ENCODE assay signal across 22 cellular contexts in the genomic region with DNA sequence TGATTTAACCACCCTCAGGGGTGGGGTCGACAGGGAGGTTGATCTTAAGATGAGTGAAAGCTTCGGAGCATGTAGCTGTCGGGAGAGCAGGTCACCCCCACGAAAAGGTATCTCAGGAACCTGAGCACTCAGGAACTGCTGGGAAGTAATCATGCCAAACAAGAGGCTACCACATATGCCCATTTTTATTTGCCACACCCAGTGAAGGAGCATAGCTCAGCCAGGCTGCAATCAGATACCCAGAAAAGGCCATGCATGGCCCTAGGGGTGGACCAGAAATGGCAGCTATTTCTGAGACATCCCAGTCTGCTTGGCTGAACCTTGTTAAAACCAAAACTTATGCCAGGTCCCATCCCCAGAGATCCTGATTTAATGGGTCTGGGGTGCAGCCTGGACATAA.
"Had no signal": no experiment of that assay in that cellular context is flagged by ENCODE, and none has a peak within 500 bp of the region (broad histone marks: within the 10 kb centered on the region; RNA-seq: fewer than 3 reads in every experiment).

No MANE protein-coding gene starts in this region.

- H3K4me3 ChIP-seq: coronary artery, dorsolateral prefrontal cortex, heart right ventricle, left ventricle myocardium inferior, neural progenitor cell, pancreas, prostate gland, skin epidermis, upper lobe of left lung, vagina had no signal

- H3K36me3 Mint-ChIP-seq: neural progenitor cell; stimulated activated naive B cell treated with anti-CD40 and anti-IgM and Interleukin-4, amounts not matched to agents 10 μg/mL and 1 μg/mL and 100 μg/mL, for 72 hours had no signal

- H3K9me3 Mint-ChIP-seq: naive thymus-derived CD8-positive, alpha-beta T cell; stimulated activated naive B cell treated with anti-CD40 and anti-IgM and Interleukin-4, amounts not matched to agents 10 μg/mL and 1 μg/mL and 100 μg/mL, for 72 hours had no signal

- H3K4me1 ChIP-seq: pancreas, prostate gland had no signal

- DNase-seq: central memory CD4-positive, alpha-beta T cell; dorsolateral prefrontal cortex; effector CD8-positive, alpha-beta T cell; heart right ventricle; hypothalamus; left ventricle myocardium inferior; mesendoderm; naive thymus-derived CD8-positive, alpha-beta T cell; nucleus accumbens; pancreas; retina; stimulated activated CD4-positive, alpha-beta T cell treated with anti-CD3 and anti-CD28 coated beads, Interleukin-2, amount 100 ng/mL, for 24 hours; stimulated activated CD4-positive, alpha-beta T cell treated with anti-CD3 and anti-CD28 coated beads, Interleukin-4, amount 100 ng/mL, for 4 hours; stimulated activated naive B cell treated with anti-CD40 and anti-IgM and Interleukin-4, amounts not matched to agents 10 μg/mL and 1 μg/mL and 100 μg/mL, for 72 hours; stimulated activated naive CD8-positive, alpha-beta T cell treated with anti-CD3 and anti-CD28 coated beads, Interleukin-15, amount 100 ng/mL, for 72 hours; substantia nigra; upper lobe of left lung had no signal

- H3K4me3 Mint-ChIP-seq: naive thymus-derived CD8-positive, alpha-beta T cell; neural progenitor cell; stimulated activated naive B cell treated with anti-CD40 and anti-IgM and Interleukin-4, amounts not matched to agents 10 μg/mL and 1 μg/mL and 100 μg/mL, for 72 hours; stimulated activated naive CD8-positive, alpha-beta T cell treated with anti-CD3 and anti-CD28 coated beads, Interleukin-15, amount 100 ng/mL, for 72 hours had no signal

- H3K27ac ChIP-seq: coronary artery, heart right ventricle, left ventricle myocardium inferior, neural progenitor cell, pancreas, prostate gland, vagina had no signal

- H3K27me3 ChIP-seq: heart right ventricle, neural progenitor cell, pancreas, upper lobe of left lung, vagina had no signal

- H3K9me3 ChIP-seq: pancreas, prostate gland, upper lobe of left lung, vagina had no signal

- H3K36me3 ChIP-seq: heart right ventricle, left ventricle myocardium inferior, neural progenitor cell, pancreas, prostate gland, upper lobe of left lung, vagina had no signal

- H3K27ac Mint-ChIP-seq: neural progenitor cell; stimulated activated naive B cell treated with anti-CD40 and anti-IgM and Interleukin-4, amounts not matched to agents 10 μg/mL and 1 μg/mL and 100 μg/mL, for 72 hours; stimulated activated naive CD8-positive, alpha-beta T cell treated with anti-CD3 and anti-CD28 coated beads, Interleukin-15, amount 100 ng/mL, for 72 hours had no signal

- H3K4me1 Mint-ChIP-seq: naive thymus-derived CD8-positive, alpha-beta T cell; stimulated activated naive B cell treated with anti-CD40 and anti-IgM and Interleukin-4, amounts not matched to agents 10 μg/mL and 1 μg/mL and 100 μg/mL, for 72 hours; stimulated activated naive CD8-positive, alpha-beta T cell treated with anti-CD3 and anti-CD28 coated beads, Interleukin-15, amount 100 ng/mL, for 72 hours had no signal
